ENCODE assay signal across 25 cellular contexts in genomic region chrX:73922856-73923429, GRCh38.
DNase-seq lines count a peak whose midpoint lies in the region; ATAC-seq, FAIRE-seq and TF ChIP-seq lines count a peak whose summit lies in the region.
"Had no signal": no experiment of that assay in that cellular context is flagged by ENCODE, and none has a peak within 500 bp of the region (broad histone marks: within the 10 kb centered on the region; RNA-seq: fewer than 3 reads in every experiment).

No MANE protein-coding gene starts in this region.

- H3K79me2 ChIP-seq in endothelial cell of umbilical vein (ENCODE audit: control insufficient read depth, insufficient read depth, low read length) = no peaks in the 10 kb centered on the region
- no peaks in the 10 kb centered on the region for H3K79me2 ChIP-seq in osteoblast (ENCODE audit: insufficient read depth, low read length)

- no peaks in the 10 kb centered on the region for H3K9me3 Mint-ChIP-seq in activated CD4-positive, alpha-beta memory T cell treated with anti-CD3 and anti-CD28 coated beads for 36 hours
- H3K9me3 Mint-ChIP-seq: activated CD4-positive, alpha-beta T cell treated with anti-CD3 and anti-CD28 coated beads, Interleukin-2, amount 10 ng/mL, durations not matched to agents 24 days and 14 days had no signal

- no peak for TF ChIP-seq CTCF in endothelial cell of umbilical vein (IDR thresholded peaks at IDR 0.05; ENCODE audit: extremely low read depth in 1 of 2, insufficient read depth in 1 of 2, low read depth in 1 of 2, low read length in 2 of 2)
- TF ChIP-seq CTCF in osteoblast (IDR thresholded peaks at IDR 0.05; ENCODE audit: extremely low read depth, low read depth, low read length) = no peak

- H3K4me1 Mint-ChIP-seq in activated CD4-positive, alpha-beta memory T cell treated with anti-CD3 and anti-CD28 coated beads for 36 hours (ENCODE audit: low read depth) = no peaks in the 10 kb centered on the region
- H3K4me1 Mint-ChIP-seq: activated CD4-positive, alpha-beta T cell treated with anti-CD3 and anti-CD28 coated beads, Interleukin-2, amount 10 ng/mL, durations not matched to agents 24 days and 14 days had no signal

- DNase-seq in GM03348 (ENCODE audit: low spot score) (peak; percentile 23), NCI-H226 (peak; percentile 7), endothelial cell of umbilical vein (ENCODE audit: low read depth, low spot score) (peak; percentile 36), osteoblast (ENCODE audit: insufficient read length, low spot score, missing footprints) (peak; percentile 36), HAP-1 (ENCODE audit: low spot score in 2 of 2) (no peak), Right ventricle myocardium inferior (ENCODE audit: missing footprints) (no peak)
- no peak for DNase-seq in activated CD4-positive, alpha-beta memory T cell treated with anti-CD3 and anti-CD28 coated beads for 36 hours
- DNase-seq in activated effector memory CD4-positive, alpha-beta T cell treated with anti-CD3 and anti-CD28 coated beads, Interleukin-2, amount 50 U/mL, for 16 hours = no peak
- DNase-seq: activated CD4-positive, alpha-beta T cell treated with anti-CD3 and anti-CD28 coated beads, Interleukin-2, amount 10 ng/mL, durations not matched to agents 24 days and 14 days; activated CD8-positive, alpha-beta memory T cell treated with anti-CD3 and anti-CD28 coated beads, Interleukin-2, amount 50 U/mL, for 4 hours; activated gamma-delta T cell; adrenal gland; AML-193; central memory CD4-positive, alpha-beta T cell; DMS79 treated with DMSO at 0.1 percent for 48 hours; erythroblast; NCI-H1436; NCI-H510A treated with DMSO at 0.1 percent for 48 hours; NK-92 treated with Interleukin-12 subunit alpha and Interleukin-12 subunit beta, amount 100 ng/mL, for 24 hours; psoas muscle; stimulated activated CD4-positive, alpha-beta T cell treated with anti-CD3 and anti-CD28 coated beads, Interleukin-2, amount 100 ng/mL, for 48 hours; stomach had no signal

- no peaks in the 10 kb centered on the region for H4K20me1 ChIP-seq in endothelial cell of umbilical vein (replicated peaks; ENCODE audit: control insufficient read depth, extremely low read depth, insufficient read depth, low read length)
- no peaks in the 10 kb centered on the region for H4K20me1 ChIP-seq in osteoblast (ENCODE audit: insufficient read depth, low read length)

- peaks cover 26% of the 10 kb centered on the region for H3K4me1 ChIP-seq in endothelial cell of umbilical vein (ENCODE audit: control insufficient read depth, extremely low read depth, insufficient read depth, low read length)
- peaks cover 3% of the 10 kb centered on the region for H3K4me1 ChIP-seq in osteoblast (ENCODE audit: insufficient read depth, low read length)
- peaks cover 10% of the 10 kb centered on the region for H3K4me1 ChIP-seq in HAP-1
- H3K4me1 ChIP-seq: psoas muscle, stomach had no signal

- no peaks in the 10 kb centered on the region for H3K9me1 ChIP-seq in endothelial cell of umbilical vein (replicated peaks; ENCODE audit: control insufficient read depth, extremely low read depth, insufficient read depth, low read length)

- CTCF ChIA-PET in endothelial cell of umbilical vein (lab: Charles Lee) = no interaction called here
- CTCF ChIA-PET in activated CD4-positive, alpha-beta memory T cell treated with anti-CD3 and anti-CD28 coated beads for 36 hours (lab: Charles Lee) = no interaction called here

- H3K4me3 ChIP-seq in endothelial cell of umbilical vein (replicated peaks in 1 of 3; ENCODE audit: insufficient read depth in 1 of 3, low read depth in 1 of 3, low read length in 3 of 3) (no peak overlapping the region), osteoblast (ENCODE audit: insufficient read depth, low read length) (no peak overlapping the region), HAP-1 (no peak overlapping the region)
- H3K4me3 ChIP-seq: adrenal gland, neural progenitor cell, psoas muscle, skin epidermis, stomach had no signal

- dilution Hi-C loops in endothelial cell of umbilical vein (cut with MboI; ENCODE audit: extremely low pct_ligation_motif_present, low sequenced_read_pairs) = no loop called here

- H3K27ac ChIP-seq in endothelial cell of umbilical vein (ENCODE audit: insufficient read depth, low read depth, low read length) (peak overlapping the region; percentile 63), osteoblast (ENCODE audit: low read depth, low read length) (no peak overlapping the region)
- H3K27ac ChIP-seq: adrenal gland, neural progenitor cell, psoas muscle, skin epidermis, stomach had no signal

- in situ Hi-C loops in HAP-1 (cut with MboI; ENCODE audit: low sequenced_read_pairs) = no loop called here

- H3K36me3 ChIP-seq in endothelial cell of umbilical vein (ENCODE audit: control insufficient read depth in 2 of 2, extremely low read depth in 1 of 2, insufficient read depth in 2 of 2, low read length in 2 of 2) = no peaks in the 10 kb centered on the region
- H3K36me3 ChIP-seq in osteoblast (ENCODE audit: insufficient read depth, low read length) = no peaks in the 10 kb centered on the region
- no peaks in the 10 kb centered on the region for H3K36me3 ChIP-seq in HAP-1 (replicated peaks)
- H3K36me3 ChIP-seq: adrenal gland, neural progenitor cell, stomach had no signal

- H2AFZ ChIP-seq in endothelial cell of umbilical vein (ENCODE audit: low read depth, low read length) = no peak overlapping the region
- no peak overlapping the region for H2AFZ ChIP-seq in osteoblast (ENCODE audit: low read length)
- H2AFZ ChIP-seq: neural progenitor cell had no signal

- ATAC-seq in Right ventricle myocardium inferior = no peak
- ATAC-seq: psoas muscle had no signal

- H3K9me3 ChIP-seq in endothelial cell of umbilical vein (replicated peaks; ENCODE audit: control insufficient read depth, insufficient read depth, low read length) (no peaks in the 10 kb centered on the region), osteoblast (ENCODE audit: low read depth, low read length) (no peaks in the 10 kb centered on the region), HAP-1 (no peaks in the 10 kb centered on the region)
- H3K9me3 ChIP-seq: adrenal gland, psoas muscle, stomach had no signal

- intact Hi-C loops in endothelial cell of umbilical vein (cut with micrococcal nuclease) = no loop called here
- intact Hi-C loops in activated CD4-positive, alpha-beta memory T cell treated with anti-CD3 and anti-CD28 coated beads for 36 hours (cut with micrococcal nuclease) = no loop called here
- intact Hi-C loops in Right ventricle myocardium inferior (cut with DNase I) = no loop called here

- peak overlapping the region; percentile 16 for H3K9ac ChIP-seq in endothelial cell of umbilical vein (replicated peaks; ENCODE audit: extremely low read depth, insufficient read depth, low read length)
- H3K9ac ChIP-seq: neural progenitor cell had no signal

- FAIRE-seq in endothelial cell of umbilical vein (lab: Jason Lieb, UNC) = peak; percentile 84

- no peaks in the 10 kb centered on the region for H3K27me3 Mint-ChIP-seq in activated CD4-positive, alpha-beta memory T cell treated with anti-CD3 and anti-CD28 coated beads for 36 hours
- H3K27me3 Mint-ChIP-seq: activated CD4-positive, alpha-beta T cell treated with anti-CD3 and anti-CD28 coated beads, Interleukin-2, amount 10 ng/mL, durations not matched to agents 24 days and 14 days; type B pancreatic cell had no signal

- H3K27me3 ChIP-seq in endothelial cell of umbilical vein (ENCODE audit: control insufficient read depth in 2 of 2, insufficient read depth in 2 of 2, low read length in 2 of 2) = no peaks in the 10 kb centered on the region
- H3K27me3 ChIP-seq in osteoblast (ENCODE audit: insufficient read depth, low read length) = peaks cover 3% of the 10 kb centered on the region
- H3K27me3 ChIP-seq in HAP-1 (ENCODE audit: low read depth) = no peaks in the 10 kb centered on the region
- H3K27me3 ChIP-seq: adrenal gland, neural progenitor cell, stomach had no signal

- H3K4me3 Mint-ChIP-seq in activated CD4-positive, alpha-beta memory T cell treated with anti-CD3 and anti-CD28 coated beads for 36 hours = no peak overlapping the region
- H3K4me3 Mint-ChIP-seq: activated CD4-positive, alpha-beta T cell treated with anti-CD3 and anti-CD28 coated beads, Interleukin-2, amount 10 ng/mL, durations not matched to agents 24 days and 14 days; neural progenitor cell; type B pancreatic cell had no signal

- H3K27ac Mint-ChIP-seq in activated CD4-positive, alpha-beta memory T cell treated with anti-CD3 and anti-CD28 coated beads for 36 hours = no peak overlapping the region
- H3K27ac Mint-ChIP-seq: activated CD4-positive, alpha-beta T cell treated with anti-CD3 and anti-CD28 coated beads, Interleukin-2, amount 10 ng/mL, durations not matched to agents 24 days and 14 days; neural progenitor cell; type B pancreatic cell had no signal

- no peaks in the 10 kb centered on the region for H3K36me3 Mint-ChIP-seq in activated CD4-positive, alpha-beta memory T cell treated with anti-CD3 and anti-CD28 coated beads for 36 hours
- H3K36me3 Mint-ChIP-seq: type B pancreatic cell had no signal

- no peak for TF ChIP-seq POLR2A in endothelial cell of umbilical vein (IDR thresholded peaks at IDR 0.05; ENCODE audit: low read depth, low read length)

- POLR2A ChIA-PET in endothelial cell of umbilical vein (lab: Charles Lee) = no interaction called here
- POLR2A ChIA-PET in activated CD4-positive, alpha-beta memory T cell treated with anti-CD3 and anti-CD28 coated beads for 36 hours (lab: Charles Lee) = no interaction called here

- no TSS peak for BruUV-seq in endothelial cell of umbilical vein (replicated peaks; lab: Mats Ljungman, UMichigan)

- H3K4me2 ChIP-seq in endothelial cell of umbilical vein (ENCODE audit: insufficient read depth, low read length) (peak overlapping the region; percentile 51), osteoblast (ENCODE audit: insufficient read depth, low read length) (no peak overlapping the region)
- H3K4me2 ChIP-seq: neural progenitor cell had no signal

TF ChIP-seq in endothelial cell of umbilical vein, 7 proteins besides CTCF, POLR2A, EP300 and RAD21:
- no peak for TF ChIP-seq MAX (IDR thresholded peaks at IDR 0.05; ENCODE audit: insufficient read depth, insufficient read length)
- peak; percentile 20 for TF ChIP-seq FOS (IDR thresholded peaks at IDR 0.05; ENCODE audit: borderline replicate concordance, insufficient read depth, low read length)
- TF ChIP-seq EZH2 (IDR thresholded peaks at IDR 0.05; ENCODE audit: borderline replicate concordance, low read depth, low read length, severe bottlenecking) = no peak
- no peak for TF ChIP-seq GATA2 (IDR thresholded peaks at IDR 0.05; ENCODE audit: insufficient read depth, insufficient read length, low read depth, low read length)

Comparison
In these comparisons a context has a peak if more than half of its experiments do, and no peak if none do; other contexts are left out.
1. DNase-seq: peak in GM03348 (single experiment), NCI-H226 (single experiment), endothelial cell of umbilical vein (single experiment) and osteoblast (single experiment); none in HAP-1 (0 of 2), activated CD4-positive, alpha-beta memory T cell treated with anti-CD3 and anti-CD28 coated beads for 36 hours (single experiment), activated effector memory CD4-positive, alpha-beta T cell treated with anti-CD3 and anti-CD28 coated beads, Interleukin-2, amount 50 U/mL, for 16 hours (single experiment) and Right ventricle myocardium inferior (single experiment).